Comparison of ENCODE assay signal across 2 cellular contexts in the genomic region with DNA sequence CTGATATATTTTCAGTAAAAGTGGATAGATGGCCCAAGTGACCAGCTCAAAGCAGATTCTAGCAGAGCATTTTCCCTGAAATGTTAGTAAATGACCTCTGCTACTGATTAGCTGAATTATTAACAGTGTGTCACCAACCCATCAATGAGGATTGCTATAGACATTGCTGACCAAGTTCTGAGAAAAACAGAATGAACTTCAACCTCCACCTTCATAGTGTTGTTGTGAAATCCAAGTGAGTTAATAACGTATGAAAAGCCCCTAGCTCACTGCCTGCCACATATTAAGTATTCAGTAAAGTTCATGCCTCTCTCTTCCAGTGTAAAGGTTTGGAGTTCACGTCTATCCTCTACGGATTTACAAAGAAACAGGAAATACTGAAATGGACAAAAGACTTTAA.
TF ChIP-seq lines count a peak whose summit lies in the region.

No MANE protein-coding gene starts in this region.

TF ChIP-seq in GM23338, 12 proteins besides CTCF, POLR2A, EP300 and RAD21 (continues in another document):
- TF ChIP-seq, protein P1, sequence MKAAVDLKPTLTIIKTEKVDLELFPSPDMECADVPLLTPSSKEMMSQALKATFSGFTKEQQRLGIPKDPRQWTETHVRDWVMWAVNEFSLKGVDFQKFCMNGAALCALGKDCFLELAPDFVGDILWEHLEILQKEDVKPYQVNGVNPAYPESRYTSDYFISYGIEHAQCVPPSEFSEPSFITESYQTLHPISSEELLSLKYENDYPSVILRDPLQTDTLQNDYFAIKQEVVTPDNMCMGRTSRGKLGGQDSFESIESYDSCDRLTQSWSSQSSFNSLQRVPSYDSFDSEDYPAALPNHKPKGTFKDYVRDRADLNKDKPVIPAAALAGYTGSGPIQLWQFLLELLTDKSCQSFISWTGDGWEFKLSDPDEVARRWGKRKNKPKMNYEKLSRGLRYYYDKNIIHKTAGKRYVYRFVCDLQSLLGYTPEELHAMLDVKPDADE (IDR thresholded peaks at IDR 0.05), result no peak
- TF ChIP-seq EZH2 (IDR thresholded peaks at IDR 0.05; ENCODE audit: low read depth, unreplicated experiment) (no peak), REST (IDR thresholded peaks at IDR 0.05; ENCODE audit: unreplicated experiment) (no peak), NANOG (IDR thresholded peaks at IDR 0.05; ENCODE audit: borderline replicate concordance) (no peak), CREB1 (CRISPR knock-in tag; IDR thresholded peaks at IDR 0.05; ENCODE audit: low read depth) (no peak), ZNF462 (CRISPR knock-in tag; IDR thresholded peaks at IDR 0.05) (no peak), POLR2AphosphoS5 (IDR thresholded peaks at IDR 0.05; ENCODE audit: low read depth) (no peak), EZH2phosphoT487 (IDR thresholded peaks at IDR 0.05; ENCODE audit: unreplicated experiment) (no peak), ZNF331 (CRISPR knock-in tag; IDR thresholded peaks at IDR 0.05; ENCODE audit: low read depth) (no peak), STAT1 (IDR thresholded peaks at IDR 0.05; ENCODE audit: unreplicated experiment) (no peak)

TF ChIP-seq in GM12878, 131 proteins besides CTCF, POLR2A, EP300 and RAD21:
- TF ChIP-seq IKZF1 (conservative IDR thresholded peaks at IDR 0.05) (peak; percentile 19; the same call in 1 of the 2 replicates), NR2C1 (IDR thresholded peaks at IDR 0.05) (0 out of 2 replicates have a peak, but pooled peaks have one; percentile 2), NR2F1 (conservative IDR thresholded peaks at IDR 0.05) (0 out of 2 replicates have a peak, but pooled peaks have one; percentile 23), MTA2 (IDR thresholded peaks at IDR 0.05; ENCODE audit: low read depth) (0 out of 2 replicates have a peak, but pooled peaks have one; percentile 28)
- TF ChIP-seq, protein P2, sequence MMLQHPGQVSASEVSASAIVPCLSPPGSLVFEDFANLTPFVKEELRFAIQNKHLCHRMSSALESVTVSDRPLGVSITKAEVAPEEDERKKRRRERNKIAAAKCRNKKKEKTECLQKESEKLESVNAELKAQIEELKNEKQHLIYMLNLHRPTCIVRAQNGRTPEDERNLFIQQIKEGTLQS (IDR thresholded peaks at IDR 0.05; ENCODE audit: borderline replicate concordance, extremely low read depth, low read depth, low read length), result no peak
